In genomic region chr6:36980876-36981619, GRCh38 we compare ENCODE assay signal across 12 cellular contexts. TPM values are rescaled to one million over a fixed set of nuclear protein-coding genes. Genes with fewer than 3 reads are reported as not detected.
DNase-seq lines count a peak whose midpoint lies in the region; ATAC-seq and TF ChIP-seq lines count a peak whose summit lies in the region.
"Had no signal": no experiment of that assay in that cellular context is flagged by ENCODE, and none has a peak within 500 bp of the region (broad histone marks: within the 10 kb centered on the region; RNA-seq: fewer than 3 reads in every experiment).

No MANE protein-coding gene starts in this region.

- in situ Hi-C loops in G401 (cut with HindIII; ENCODE audit: low sequenced_read_pairs): no loop called here

- DNase-seq in G401 (ENCODE audit: low spot score): peak; percentile 45
- DNase-seq in T-helper 17 cell: no peak
- DNase-seq in mesothelial cell of epicardium (ENCODE audit: low spot score in 2 of 2, unreplicated experiment in 2 of 2): no peak
- DNase-seq in activated T-helper 1 cell treated with anti-CD3 and anti-CD28 coated beads, Interleukin-12 subunit alpha, Interleukin-12 subunit beta, Interleukin-2, Interleukin-4 antibody, amounts not matched to agents 30 ng/mL and 10 ng/mL and 1 ng/mL, durations not matched to agents 14 hours and 24 hours and 36 hours (ENCODE audit: low spot score): no peak
- no peak for DNase-seq in MM.1S
- DNase-seq: activated CD4-positive, alpha-beta T cell treated with anti-CD3 and anti-CD28 coated beads for 48 hours; NCI-H1105; SIG-M5 had no signal

- no peaks in the 10 kb centered on the region for H3K9me3 Mint-ChIP-seq in mesothelial cell of epicardium
- no peaks in the 10 kb centered on the region for H3K9me3 Mint-ChIP-seq in activated T-helper 1 cell treated with anti-CD3 and anti-CD28 coated beads, Interleukin-12 subunit alpha, Interleukin-12 subunit beta, Interleukin-2, Interleukin-4 antibody, amounts not matched to agents 30 ng/mL and 10 ng/mL and 1 ng/mL, durations not matched to agents 14 hours and 24 hours and 36 hours

- H3K4me3 Mint-ChIP-seq in T-helper 17 cell (no peak overlapping the region), mesothelial cell of epicardium (no peak overlapping the region)
- no peak overlapping the region for H3K4me3 Mint-ChIP-seq in activated T-helper 1 cell treated with anti-CD3 and anti-CD28 coated beads, Interleukin-12 subunit alpha, Interleukin-12 subunit beta, Interleukin-2, Interleukin-4 antibody, amounts not matched to agents 30 ng/mL and 10 ng/mL and 1 ng/mL, durations not matched to agents 14 hours and 24 hours and 36 hours

- H2AFZ ChIP-seq in MM.1S (ENCODE audit: low read length): no peak overlapping the region

- intact Hi-C loops in activated T-helper 1 cell treated with anti-CD3 and anti-CD28 coated beads, Interleukin-12 subunit alpha, Interleukin-12 subunit beta, Interleukin-2, Interleukin-4 antibody, amounts not matched to agents 30 ng/mL and 10 ng/mL and 1 ng/mL, durations not matched to agents 14 hours and 24 hours and 36 hours (cut with micrococcal nuclease): loop anchor here (10.0 kb wide), 1 partner anchor 386 kb away; the partner anchor contains the start of gene SRSF3

- H3K9me3 ChIP-seq in BLaER1: no peaks in the 10 kb centered on the region
- no peaks in the 10 kb centered on the region for H3K9me3 ChIP-seq in T-helper 17 cell (ENCODE audit: control insufficient read depth, low read length, poor library complexity, severe bottlenecking)
- no peaks in the 10 kb centered on the region for H3K9me3 ChIP-seq in MM.1S (replicated peaks; ENCODE audit: insufficient read depth, low read length)

- H3K36me3 Mint-ChIP-seq in T-helper 17 cell (ENCODE audit: low read depth): peaks cover 7% of the 10 kb centered on the region
- H3K36me3 Mint-ChIP-seq in mesothelial cell of epicardium: peaks cover 5% of the 10 kb centered on the region
- H3K36me3 Mint-ChIP-seq in activated T-helper 1 cell treated with anti-CD3 and anti-CD28 coated beads, Interleukin-12 subunit alpha, Interleukin-12 subunit beta, Interleukin-2, Interleukin-4 antibody, amounts not matched to agents 30 ng/mL and 10 ng/mL and 1 ng/mL, durations not matched to agents 14 hours and 24 hours and 36 hours (ENCODE audit: low read depth): peaks cover 34% of the 10 kb centered on the region

- H3K36me3 ChIP-seq in BLaER1 (peaks cover 65% of the 10 kb centered on the region), MM.1S (replicated peaks; ENCODE audit: insufficient read depth, low read length) (no peaks in the 10 kb centered on the region)

- H3K4me3 ChIP-seq in BLaER1 (no peak overlapping the region), MM.1S (ENCODE audit: low read length) (no peak overlapping the region)

- H3K27me3 ChIP-seq in BLaER1: no peaks in the 10 kb centered on the region
- no peaks in the 10 kb centered on the region for H3K27me3 ChIP-seq in MM.1S (replicated peaks; ENCODE audit: insufficient read depth, low read length)

- peaks cover 29% of the 10 kb centered on the region for H3K4me1 Mint-ChIP-seq in T-helper 17 cell
- H3K4me1 Mint-ChIP-seq in mesothelial cell of epicardium: peaks cover 32% of the 10 kb centered on the region
- peaks cover 32% of the 10 kb centered on the region for H3K4me1 Mint-ChIP-seq in activated T-helper 1 cell treated with anti-CD3 and anti-CD28 coated beads, Interleukin-12 subunit alpha, Interleukin-12 subunit beta, Interleukin-2, Interleukin-4 antibody, amounts not matched to agents 30 ng/mL and 10 ng/mL and 1 ng/mL, durations not matched to agents 14 hours and 24 hours and 36 hours (ENCODE audit: low read depth)

- H3K27ac Mint-ChIP-seq in T-helper 17 cell: peak overlapping the region; percentile 88
- peak overlapping the region; percentile 58 for H3K27ac Mint-ChIP-seq in mesothelial cell of epicardium
- no peak overlapping the region for H3K27ac Mint-ChIP-seq in activated T-helper 1 cell treated with anti-CD3 and anti-CD28 coated beads, Interleukin-12 subunit alpha, Interleukin-12 subunit beta, Interleukin-2, Interleukin-4 antibody, amounts not matched to agents 30 ng/mL and 10 ng/mL and 1 ng/mL, durations not matched to agents 14 hours and 24 hours and 36 hours

- H3K9ac ChIP-seq in BLaER1: peak overlapping the region; percentile 18; the same call in 1 of the 2 replicates
- H3K9ac ChIP-seq in MM.1S (ENCODE audit: low read length): no peak overlapping the region

- H3K27ac ChIP-seq in BLaER1: peak overlapping the region; percentile 32; the same call in 1 of the 2 replicates
- H3K27ac ChIP-seq in MM.1S (ENCODE audit: low read length): no peak overlapping the region

- H3K4me2 ChIP-seq in BLaER1: no peak overlapping the region
- no peak overlapping the region for H3K4me2 ChIP-seq in MM.1S (ENCODE audit: low read depth, low read length)

- H3F3A ChIP-seq in MM.1S (ENCODE audit: insufficient read depth, low read length): no peaks in the 10 kb centered on the region

- peaks cover 71% of the 10 kb centered on the region for H3K4me1 ChIP-seq in BLaER1
- peaks cover 10% of the 10 kb centered on the region for H3K4me1 ChIP-seq in MM.1S (ENCODE audit: low read length)

- H3K79me2 ChIP-seq in MM.1S (ENCODE audit: low read length): peaks cover 71% of the 10 kb centered on the region

- H4K20me1 ChIP-seq in BLaER1: peaks cover 92% of the 10 kb centered on the region
- H4K20me1 ChIP-seq in MM.1S (ENCODE audit: insufficient read depth, low read length): no peaks in the 10 kb centered on the region

- ATAC-seq in T-helper 17 cell (no peak), GM19023 (IDR thresholded peaks at IDR 0.05; ENCODE audit: unreplicated experiment) (no peak), HG03571 (IDR thresholded peaks at IDR 0.05; ENCODE audit: unreplicated experiment) (no peak)

- TF ChIP-seq CTCF in mesothelial cell of epicardium (IDR thresholded peaks at IDR 0.05; ENCODE audit: unreplicated experiment) (no peak), MM.1S (IDR thresholded peaks at IDR 0.05; ENCODE audit: low read length) (no peak)

- no peaks in the 10 kb centered on the region for H3K27me3 Mint-ChIP-seq in T-helper 17 cell
- no peaks in the 10 kb centered on the region for H3K27me3 Mint-ChIP-seq in mesothelial cell of epicardium (ENCODE audit: low read depth)
- H3K27me3 Mint-ChIP-seq in activated T-helper 1 cell treated with anti-CD3 and anti-CD28 coated beads, Interleukin-12 subunit alpha, Interleukin-12 subunit beta, Interleukin-2, Interleukin-4 antibody, amounts not matched to agents 30 ng/mL and 10 ng/mL and 1 ng/mL, durations not matched to agents 14 hours and 24 hours and 36 hours (ENCODE audit: insufficient read depth): no peaks in the 10 kb centered on the region

- H3K9me2 ChIP-seq in MM.1S (replicated peaks; ENCODE audit: insufficient read depth, low read length): no peaks in the 10 kb centered on the region

RNA-seq across cellular contexts. Expression of gene MTCH1, which starts 4.9 kb away (rescaled TPM):
- 389 and 393 TPM in 2 replicates for total RNA-seq in G401 (2014; rRNA removed; shearing (Covaris generic))
- total RNA-seq in T-helper 17 cell (100 to 1,000 TPM; 194 to 202 TPM), mesothelial cell of epicardium (148 to 153 TPM (median 151 TPM) in 3 replicates)
- total RNA-seq in activated T-helper 1 cell treated with anti-CD3 and anti-CD28 coated beads, Interleukin-12 subunit alpha, Interleukin-12 subunit beta, Interleukin-2, Interleukin-4 antibody, amounts not matched to agents 30 ng/mL and 10 ng/mL and 1 ng/mL, durations not matched to agents 14 hours and 24 hours and 36 hours: 120 and 127 TPM in 2 replicates

RNA-seq across cellular contexts. Expression of gene FGD2, which starts 24.4 kb away (rescaled TPM):
- total RNA-seq in G401 (2014; rRNA removed; shearing (Covaris generic)): 0.55 and 1.2 TPM in 2 replicates
- total RNA-seq in T-helper 17 cell: 10 to 100 TPM in 1 of 2 donors, 1 to 10 TPM in 1; 1.7 to 12.6 TPM
- not detected in 3 replicates for total RNA-seq in mesothelial cell of epicardium
- 0.65 and 1.5 TPM in 2 replicates for total RNA-seq in activated T-helper 1 cell treated with anti-CD3 and anti-CD28 coated beads, Interleukin-12 subunit alpha, Interleukin-12 subunit beta, Interleukin-2, Interleukin-4 antibody, amounts not matched to agents 30 ng/mL and 10 ng/mL and 1 ng/mL, durations not matched to agents 14 hours and 24 hours and 36 hours
- total RNA-seq: endothelial cell of umbilical vein had no signal

RNA-seq across cellular contexts. Expression of gene PI16, which starts 26.5 kb away (rescaled TPM):
- not detected in 2 replicates for total RNA-seq in G401 (2014; rRNA removed; shearing (Covaris generic))
- total RNA-seq in T-helper 17 cell: 10 to 100 TPM; 14.5 to 28.5 TPM
- not detected in 3 replicates for total RNA-seq in mesothelial cell of epicardium
- total RNA-seq in activated T-helper 1 cell treated with anti-CD3 and anti-CD28 coated beads, Interleukin-12 subunit alpha, Interleukin-12 subunit beta, Interleukin-2, Interleukin-4 antibody, amounts not matched to agents 30 ng/mL and 10 ng/mL and 1 ng/mL, durations not matched to agents 14 hours and 24 hours and 36 hours: not detected in 2 replicates
- total RNA-seq: endothelial cell of umbilical vein had no signal

Comparison
In these comparisons a context has a peak if more than half of its experiments do, and no peak if none do; other contexts are left out.
1. RNA of gene PI16, which starts 26.5 kb away (total RNA-seq): 14.5 to 28.5 TPM in T-helper 17 cell; not detected in activated T-helper 1 cell treated with anti-CD3 and anti-CD28 coated beads, Interleukin-12 subunit alpha, Interleukin-12 subunit beta, Interleukin-2, Interleukin-4 antibody, amounts not matched to agents 30 ng/mL and 10 ng/mL and 1 ng/mL, durations not matched to agents 14 hours and 24 hours and 36 hours, not detected in G401 and not detected in mesothelial cell of epicardium; every median in the first group is over 10 times any median in the second.